Comparison of ENCODE assay signal across 8 cellular contexts in the genomic region with DNA sequence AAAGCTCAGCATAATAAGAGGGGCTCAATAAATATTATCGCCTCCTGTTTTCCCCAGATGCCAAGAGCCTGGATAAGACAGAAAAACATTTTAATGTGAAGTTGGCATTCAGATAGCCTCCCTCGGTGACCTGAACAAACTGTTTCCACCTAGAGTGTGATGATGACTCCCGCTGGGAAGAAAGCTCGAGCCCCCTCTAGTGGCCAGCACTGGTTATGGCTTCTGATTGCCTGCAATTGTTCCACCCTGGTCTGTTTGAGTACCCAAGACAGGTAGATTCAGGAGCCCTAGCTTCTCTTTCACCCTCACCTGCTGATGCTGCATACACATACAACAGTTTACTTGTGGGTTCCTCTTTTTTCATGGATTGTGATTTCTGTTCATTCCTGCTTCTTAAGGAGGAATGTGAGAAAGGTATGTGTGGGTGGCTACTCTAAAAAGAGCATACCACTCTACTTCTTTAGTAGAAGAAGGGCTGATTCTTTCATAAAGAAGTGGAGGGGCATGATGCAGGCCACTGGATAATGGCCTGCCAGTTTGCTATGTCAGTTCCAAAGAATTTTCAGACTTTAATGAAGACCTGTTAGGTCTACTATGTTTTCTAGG. TPM values are rescaled to one million over a fixed set of nuclear protein-coding genes. Genes with fewer than 3 reads are reported as not detected.
DNase-seq lines count a peak whose midpoint lies in the region; ATAC-seq, FAIRE-seq and TF ChIP-seq lines count a peak whose summit lies in the region.

No MANE protein-coding gene starts in this region.

- DNase-seq in GM12892 (ENCODE audit: insufficient read length) (peak; percentile 41), HuH-7.5 (ENCODE audit: low spot score) (peak; percentile 54), RKO (ENCODE audit: low spot score) (peak; percentile 69), fibroblast of the aortic adventitia (ENCODE audit: low read depth) (peak; percentile 73), nucleus accumbens (lab: John Stamatoyannopoulos, UW) (peak in 51 of 56 donors; percentile 8 to 88 (median 56)), testis (peak; percentile 88)
- peak; percentile 76 to 87 for DNase-seq in activated T-cell treated with anti-CD3 and anti-CD28 coated beads, Interleukin-2, amount 50 U/mL, for 72 hours

- H3K4me1 ChIP-seq in testis = peaks cover 8% of the 10 kb centered on the region

- no peaks in the 10 kb centered on the region for H3K27me3 ChIP-seq in testis

- WGBS in testis, 2 donors = 10 to 17% methylated on average over 4 of the region's 4 CpGs

- no peak overlapping the region for H3K4me3 Mint-ChIP-seq in activated T-cell treated with anti-CD3 and anti-CD28 coated beads, Interleukin-2, amount 50 U/mL, for 72 hours

- H3K27me3 Mint-ChIP-seq in activated T-cell treated with anti-CD3 and anti-CD28 coated beads, Interleukin-2, amount 50 U/mL, for 72 hours (ENCODE audit: low read depth) = no peaks in the 10 kb centered on the region

- ATAC-seq in activated T-cell treated with anti-CD3 and anti-CD28 coated beads, Interleukin-2, amount 50 U/mL, for 72 hours (replicated peaks in 1 of 2) = peak; percentile 90 to 91

- TF ChIP-seq POLR2A in GM12892 (IDR thresholded peaks at IDR 0.05; ENCODE audit: low read depth, low read length) = no peak
- TF ChIP-seq POLR2A in testis (IDR thresholded peaks at IDR 0.05) = no peak

- peaks cover 9% of the 10 kb centered on the region in 2 donors for H3K36me3 Mint-ChIP-seq in activated T-cell treated with anti-CD3 and anti-CD28 coated beads, Interleukin-2, amount 50 U/mL, for 72 hours (ENCODE audit: insufficient read depth in 2 of 2)

- peak; percentile 21 for FAIRE-seq in A204.1 (lab: Jason Lieb, UNC)
- peak; percentile 91 for FAIRE-seq in GM12892 (lab: Jason Lieb, UNC)

- no peak overlapping the region for H3K27ac ChIP-seq in testis

- peak; percentile 95 for TF ChIP-seq CTCF in fibroblast of the aortic adventitia (IDR thresholded peaks at IDR 0.05; ENCODE audit: insufficient read depth, low read length)
- TF ChIP-seq CTCF in testis (IDR thresholded peaks at IDR 0.05) = peak; percentile 93 to 98 (median 95)

- H3K4me3 ChIP-seq in fibroblast of the aortic adventitia (ENCODE audit: low read depth, low read length) (no peak overlapping the region), testis (no peak overlapping the region)

- peaks cover 13% of the 10 kb centered on the region for H3K4me1 Mint-ChIP-seq in activated T-cell treated with anti-CD3 and anti-CD28 coated beads, Interleukin-2, amount 50 U/mL, for 72 hours (ENCODE audit: low read depth)

- no peaks in the 10 kb centered on the region for H3K36me3 ChIP-seq in testis (ENCODE audit: low read depth, missing control alignments)

- no peaks in the 10 kb centered on the region for H3K9me3 Mint-ChIP-seq in activated T-cell treated with anti-CD3 and anti-CD28 coated beads, Interleukin-2, amount 50 U/mL, for 72 hours

- H3K9me3 ChIP-seq in testis = no peaks in the 10 kb centered on the region

- intact Hi-C loops in testis (cut with DNase I; ENCODE audit: low total_unique reads) = loop anchor here (5.0 kb wide), 1 partner anchor 77 kb away; the partner anchor contains the start of gene FLVCR2

- no peak overlapping the region for H3K27ac Mint-ChIP-seq in activated T-cell treated with anti-CD3 and anti-CD28 coated beads, Interleukin-2, amount 50 U/mL, for 72 hours

RNA-seq across cellular contexts. Expression of gene ERG28, which starts 6.4 kb away (rescaled TPM):
- polyA plus RNA-seq in GM12892 (2012; ENCODE audit: missing spikeins) = 24.3 TPM
- total RNA-seq in activated T-cell treated with anti-CD3 and anti-CD28 coated beads, Interleukin-2, amount 50 U/mL, for 72 hours = 10 to 100 TPM; 14.5 to 15.5 TPM
- total RNA-seq in fibroblast of the aortic adventitia (ENCODE audit: low replicate concordance) = 3.9 and 8.7 TPM in 2 replicates
- 10 to 100 TPM; 60.0 to 64.4 TPM for total RNA-seq in testis
- 103 TPM for polyA plus RNA-seq in testis (ENCODE audit: insufficient read depth, low read depth, low replicate concordance)

RNA-seq across cellular contexts. Expression of gene TTLL5, which starts 6.8 kb away (rescaled TPM):
- polyA plus RNA-seq in GM12892 (2012; ENCODE audit: missing spikeins) = 14.2 TPM
- total RNA-seq in activated T-cell treated with anti-CD3 and anti-CD28 coated beads, Interleukin-2, amount 50 U/mL, for 72 hours = 10 to 100 TPM; 14.6 to 15.3 TPM
- total RNA-seq in fibroblast of the aortic adventitia (ENCODE audit: low replicate concordance) = 29.5 and 31.6 TPM in 2 replicates
- total RNA-seq in testis = 100 to 1,000 TPM; 112 to 155 TPM
- polyA plus RNA-seq in testis (ENCODE audit: insufficient read depth, low read depth, low replicate concordance) = 318 TPM
